34 cellular contexts compared by ENCODE assay signal in genomic region chr22:19674129-19674928, GRCh38. TPM values are rescaled to one million over a fixed set of nuclear protein-coding genes. Genes with fewer than 3 reads are reported as not detected.
DNase-seq lines count a peak whose midpoint lies in the region; ATAC-seq, FAIRE-seq and TF ChIP-seq lines count a peak whose summit lies in the region.
"Had no signal": no experiment of that assay in that cellular context is flagged by ENCODE, and none has a peak within 500 bp of the region (broad histone marks: within the 10 kb centered on the region; RNA-seq: fewer than 3 reads in every experiment).

No MANE protein-coding gene starts in this region.

- in situ Hi-C loops in mammary epithelial cell (cut with MboI; ENCODE audit: low sequenced_read_pairs in 2 of 2): no loop called here

- H3K9me3 Mint-ChIP-seq in MCF 10A (ENCODE audit: unreplicated experiment): peaks cover 5% of the 10 kb centered on the region
- H3K9me3 Mint-ChIP-seq: activated naive CD8-positive, alpha-beta T cell treated with anti-CD3 and anti-CD28 coated beads, Interleukin-2, amount 10 ng/mL, durations not matched to agents 7 days and 5 days; activated T-cell treated with anti-CD3 and anti-CD28 coated beads, Interleukin-2, amount 50 U/mL, for 24 hours; CD8-positive, alpha-beta memory T cell; natural killer cell had no signal

- dilution Hi-C loops in mammary epithelial cell (cut with HindIII; ENCODE audit: low sequenced_read_pairs): no loop called here

- no peak overlapping the region for H3K4me2 ChIP-seq in mammary epithelial cell (ENCODE audit: insufficient read depth, low read depth, low read length)

- peaks cover 44% of the 10 kb centered on the region for H3K27me3 Mint-ChIP-seq in MCF 10A (ENCODE audit: insufficient read depth, unreplicated experiment)

- intact Hi-C loops in MCF 10A (cut with micrococcal nuclease) (no loop called here), mammary epithelial cell (cut with micrococcal nuclease) (no loop called here)

- H3K36me3 ChIP-seq in mammary epithelial cell (ENCODE audit: insufficient read depth, low read length): no peaks in the 10 kb centered on the region
- H3K36me3 ChIP-seq: SJSA1 had no signal

- peak; percentile 77 for FAIRE-seq in urothelium cell line (lab: Jason Lieb, UNC)
- FAIRE-seq: astrocyte, endothelial cell of umbilical vein, kidney, small intestine had no signal

- no peak overlapping the region for H3K4me3 Mint-ChIP-seq in MCF 10A (ENCODE audit: unreplicated experiment)
- H3K4me3 Mint-ChIP-seq: activated CD8-positive, alpha-beta T cell treated with anti-CD3 and anti-CD28 coated beads, Interleukin-2, amount 10 ng/mL, durations not matched to agents 7 days and 5 days; activated naive CD8-positive, alpha-beta T cell treated with anti-CD3 and anti-CD28 coated beads, Interleukin-2, amount 10 ng/mL, durations not matched to agents 7 days and 5 days; activated T-cell treated with anti-CD3 and anti-CD28 coated beads, Interleukin-2, amount 50 U/mL, for 24 hours; B cell; CD8-positive, alpha-beta memory T cell; IgD-negative memory B cell; natural killer cell had no signal

- H3K4me3 ChIP-seq in mammary epithelial cell (replicated peaks in 1 of 3; ENCODE audit: insufficient read depth in 1 of 3, low read depth in 2 of 3, low read length in 3 of 3) (no peak overlapping the region), fibroblast of the aortic adventitia (ENCODE audit: low read depth, low read length) (no peak overlapping the region)
- H3K4me3 ChIP-seq: SJSA1 had no signal

- no peak for TF ChIP-seq CTCF in MCF 10A (IDR thresholded peaks at IDR 0.05; ENCODE audit: unreplicated experiment)
- TF ChIP-seq CTCF in mammary epithelial cell (conservative IDR thresholded peaks at IDR 0.05 in 1 of 2, IDR thresholded peaks at IDR 0.05 in 1 of 2; ENCODE audit: extremely low read depth in 1 of 2, insufficient read depth in 1 of 2, low read depth in 1 of 2, low read length in 2 of 2): no peak
- TF ChIP-seq CTCF in fibroblast of the aortic adventitia (IDR thresholded peaks at IDR 0.05; ENCODE audit: insufficient read depth, low read length): no peak

- WGBS in mammary epithelial cell (ENCODE audit: low coverage, missing lambda C conversion rate): 68% methylated on average over 9 of the region's 11 CpGs

- POLR2A ChIA-PET in MCF 10A (lab: Yijun Ruan, JAX): no interaction called here

- DNase-seq in MCF 10A (ENCODE audit: unreplicated experiment) (peak; percentile 16), mammary epithelial cell (no peak), NCI-H69 (lab: John Stamatoyannopoulos, UW) (peak; percentile 50), fibroblast of the aortic adventitia (ENCODE audit: low read depth) (peak; percentile 30), urothelium cell line (ENCODE audit: low spot score) (no peak), NCI-H187 (lab: John Stamatoyannopoulos, UW) (no peak), HK-2 (ENCODE audit: unreplicated experiment) (no peak)
- DNase-seq: activated CD8-positive, alpha-beta T cell treated with anti-CD3 and anti-CD28 coated beads, Interleukin-2, amount 10 ng/mL, durations not matched to agents 7 days and 5 days; activated gamma-delta T cell; activated naive CD8-positive, alpha-beta T cell treated with anti-CD3 and anti-CD28 coated beads, Interleukin-2, amount 10 ng/mL, durations not matched to agents 7 days and 5 days; activated T-cell treated with anti-CD3 and anti-CD28 coated beads, Interleukin-2, amount 50 U/mL, for 24 hours; caudate nucleus; CD8-positive, alpha-beta memory T cell; DMS79; GDM1; glutamatergic neuron; H7; kidney; midbrain; natural killer cell; NCI-H1417 treated with DMSO at 0.1 percent for 48 hours; NCI-H774; RPMI8226; small intestine; stimulated activated CD4-positive, alpha-beta T cell treated with anti-CD3 and anti-CD28 coated beads, Interleukin-1b, Interleukin-23, amount 100 ng/mL, for 48 hours; stimulated activated CD8-positive, alpha-beta memory T cell treated with anti-CD3 and anti-CD28 coated beads, Interleukin-4, amount 100 ng/mL, for 48 hours; T-helper 1 cell; trophoblast cell had no signal

- H2AFZ ChIP-seq in mammary epithelial cell (ENCODE audit: low read depth, low read length): no peak overlapping the region

- H3K27ac Mint-ChIP-seq in MCF 10A (ENCODE audit: low read depth, unreplicated experiment): no peak overlapping the region
- H3K27ac Mint-ChIP-seq: activated CD8-positive, alpha-beta T cell treated with anti-CD3 and anti-CD28 coated beads, Interleukin-2, amount 10 ng/mL, durations not matched to agents 7 days and 5 days; activated naive CD8-positive, alpha-beta T cell treated with anti-CD3 and anti-CD28 coated beads, Interleukin-2, amount 10 ng/mL, durations not matched to agents 7 days and 5 days; activated T-cell treated with anti-CD3 and anti-CD28 coated beads, Interleukin-2, amount 50 U/mL, for 24 hours; B cell; CD8-positive, alpha-beta memory T cell; IgD-negative memory B cell; natural killer cell had no signal

- BruUV-seq in MCF 10A (replicated peaks; lab: Mats Ljungman, UMichigan): no TSS peak
- BruUV-seq in mammary epithelial cell (replicated peaks; lab: Mats Ljungman, UMichigan): no TSS peak

- H3K27me3 ChIP-seq in mammary epithelial cell (ENCODE audit: insufficient read depth, low read length): no peaks in the 10 kb centered on the region

- no peaks in the 10 kb centered on the region for H3K9me3 ChIP-seq in mammary epithelial cell (replicated peaks; ENCODE audit: insufficient read depth, low read length)

- no peaks in the 10 kb centered on the region for H3K79me2 ChIP-seq in mammary epithelial cell (ENCODE audit: insufficient read depth, low read length)

- no peaks in the 10 kb centered on the region for H3K36me3 Mint-ChIP-seq in MCF 10A (ENCODE audit: insufficient read depth, unreplicated experiment)
- H3K36me3 Mint-ChIP-seq: activated naive CD8-positive, alpha-beta T cell treated with anti-CD3 and anti-CD28 coated beads, Interleukin-2, amount 10 ng/mL, durations not matched to agents 7 days and 5 days; natural killer cell had no signal

- no peaks in the 10 kb centered on the region for H3K4me1 ChIP-seq in mammary epithelial cell (ENCODE audit: insufficient read depth, low read length)
- H3K4me1 ChIP-seq: SJSA1 had no signal

- CTCF ChIA-PET in MCF 10A (lab: Yijun Ruan, JAX): no interaction called here
- CTCF ChIA-PET in mammary epithelial cell (lab: Charles Lee; ENCODE audit: low non-redundant PET): no interaction called here

- no peaks in the 10 kb centered on the region for H4K20me1 ChIP-seq in mammary epithelial cell (ENCODE audit: insufficient read depth, low read length)

- no peak overlapping the region for H3K27ac ChIP-seq in mammary epithelial cell (ENCODE audit: insufficient read depth, low read depth, low read length)
- H3K27ac ChIP-seq: SJSA1 had no signal

- peaks cover 6% of the 10 kb centered on the region for H3K4me1 Mint-ChIP-seq in MCF 10A (ENCODE audit: insufficient read depth, unreplicated experiment)
- H3K4me1 Mint-ChIP-seq: activated naive CD8-positive, alpha-beta T cell treated with anti-CD3 and anti-CD28 coated beads, Interleukin-2, amount 10 ng/mL, durations not matched to agents 7 days and 5 days; B cell; CD8-positive, alpha-beta memory T cell; IgD-negative memory B cell; natural killer cell had no signal

- no peak overlapping the region for H3K9ac ChIP-seq in mammary epithelial cell (ENCODE audit: insufficient read depth, low read length)

- no peak for ATAC-seq in HG03135 (IDR thresholded peaks at IDR 0.05; ENCODE audit: unreplicated experiment)
- ATAC-seq: activated CD8-positive, alpha-beta T cell treated with anti-CD3 and anti-CD28 coated beads, Interleukin-2, amount 10 ng/mL, durations not matched to agents 7 days and 5 days; natural killer cell had no signal

RNA-seq across cellular contexts. Expression of gene SEPTIN5, which starts 40.0 kb away (rescaled TPM):
- total RNA-seq in MCF 10A (2022) (2.0 and 3.5 TPM in 2 replicates), mammary epithelial cell (10 to 100 TPM in 1 of 2 donors, 1 to 10 TPM in 1; 7.9 to 20.5 TPM), fibroblast of the aortic adventitia (ENCODE audit: low replicate concordance) (18.4 and 62.3 TPM in 2 replicates)
- 6.5 TPM for polyA plus RNA-seq in mammary epithelial cell
- 29.6 TPM for polyA minus RNA-seq in mammary epithelial cell
- total RNA-seq: activated naive CD8-positive, alpha-beta T cell treated with anti-CD3 and anti-CD28 coated beads, Interleukin-2, amount 10 ng/mL, durations not matched to agents 7 days and 5 days; B cell had no signal
- polyA plus RNA-seq: CD8-positive, alpha-beta memory T cell had no signal

RNA-seq across cellular contexts. Expression of gene GP1BB, which starts 49.0 kb away (rescaled TPM):
- 0.37 and 0.83 TPM in 2 replicates for total RNA-seq in MCF 10A (2022)
- total RNA-seq in mammary epithelial cell: 1 to 10 TPM in 1 of 2 donors, under 1 TPM in 1; 0.21 to 1.5 TPM
- polyA plus RNA-seq in mammary epithelial cell: 0.76 TPM
- polyA minus RNA-seq in mammary epithelial cell: not detected
- 2.1 and 20.1 TPM in 2 replicates for total RNA-seq in fibroblast of the aortic adventitia (ENCODE audit: low replicate concordance)
- total RNA-seq: activated CD8-positive, alpha-beta T cell treated with anti-CD3 and anti-CD28 coated beads, Interleukin-2, amount 10 ng/mL, durations not matched to agents 7 days and 5 days; activated naive CD8-positive, alpha-beta T cell treated with anti-CD3 and anti-CD28 coated beads, Interleukin-2, amount 10 ng/mL, durations not matched to agents 7 days and 5 days; B cell; CD8-positive, alpha-beta memory T cell had no signal
- polyA plus RNA-seq: CD8-positive, alpha-beta memory T cell had no signal

Comparison
In these comparisons a context has a peak if more than half of its experiments do, and no peak if none do; other contexts are left out.
1. DNase-seq: peak in MCF 10A (single experiment), NCI-H69 (single experiment) and fibroblast of the aortic adventitia (single experiment); none in mammary epithelial cell (single experiment), urothelium cell line (single experiment), NCI-H187 (0 of 2) and HK-2 (single experiment).